ENCODE assay signal across 1 cellular context in the genomic region with DNA sequence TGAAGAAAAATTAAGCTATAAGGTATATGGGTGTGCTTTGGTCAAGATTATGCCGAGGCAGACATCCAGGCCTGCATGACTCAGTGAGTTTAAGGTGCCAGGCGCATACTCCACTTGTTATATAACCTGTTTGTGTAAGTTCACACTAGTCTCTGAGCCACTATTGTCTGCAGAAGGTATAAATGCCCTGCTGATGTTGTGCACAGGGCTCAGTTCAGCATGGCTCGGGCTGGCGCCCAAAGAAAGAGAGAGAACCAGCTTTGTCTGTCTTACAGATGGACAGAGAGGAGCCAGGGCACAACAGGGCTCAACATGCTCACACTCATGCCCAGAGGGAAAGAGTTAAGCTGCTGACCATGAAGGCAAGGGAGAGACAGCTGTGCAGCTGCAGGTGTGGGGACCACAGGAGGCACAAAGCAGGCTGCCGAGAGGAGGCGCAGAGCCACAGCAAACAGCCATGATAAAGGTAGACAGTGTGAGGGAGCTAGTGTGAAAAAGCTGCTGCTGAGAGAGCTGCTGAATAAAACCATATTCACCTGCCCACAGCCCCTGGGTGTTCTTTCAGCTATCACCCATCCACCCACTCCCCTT.
TF ChIP-seq lines count a peak whose summit lies in the region.

No MANE protein-coding gene starts in this region.

TF ChIP-seq in WTC11, 78 proteins besides CTCF, POLR2A, EP300 and RAD21 (continued from another document):
- no peak for TF ChIP-seq HMGXB4 (CRISPR knock-in tag; IDR thresholded peaks at IDR 0.05)
